Comparison of ENCODE assay signal across 8 cellular contexts in genomic region chr4:156169011-156169410, GRCh38.
DNase-seq lines count a peak whose midpoint lies in the region; ATAC-seq and TF ChIP-seq lines count a peak whose summit lies in the region.

No MANE protein-coding gene starts in this region.

- intact Hi-C loops in transverse colon (cut with DNase I; ENCODE audit: low total_unique reads): no loop called here
- intact Hi-C loops in activated naive CD4-positive, alpha-beta T cell treated with anti-CD3 and anti-CD28 coated beads for 36 hours (cut with micrococcal nuclease): no loop called here

- H3K9me3 ChIP-seq in MM.1S (replicated peaks; ENCODE audit: insufficient read depth, low read length): no peaks in the 10 kb centered on the region
- H3K9me3 ChIP-seq in transverse colon: no peaks in the 10 kb centered on the region

- no peak for TF ChIP-seq POLR2A in transverse colon (IDR thresholded peaks at IDR 0.05)

- ATAC-seq in GM19372 (IDR thresholded peaks at IDR 0.05; ENCODE audit: low read depth, unreplicated experiment): peak; percentile 56

- no peak overlapping the region for H3K4me2 ChIP-seq in MM.1S (ENCODE audit: low read depth, low read length)

- peak; percentile 22 for DNase-seq in COLO668 (lab: John Stamatoyannopoulos, UW; ENCODE audit: unreplicated experiment)
- DNase-seq in MM.1S: peak; percentile 22
- DNase-seq in hepatic stellate cell (ENCODE audit: low spot score): peak; percentile 26
- no peak for DNase-seq in transverse colon
- no peak for DNase-seq in activated naive CD4-positive, alpha-beta T cell treated with anti-CD3 and anti-CD28 coated beads for 36 hours
- DNase-seq in activated CD4-positive, alpha-beta T cell treated with anti-CD3 and anti-CD28 coated beads, Interleukin-2, amount 50 U/mL, for 4 hours: no peak

- H3K4me1 Mint-ChIP-seq in activated naive CD4-positive, alpha-beta T cell treated with anti-CD3 and anti-CD28 coated beads for 36 hours (ENCODE audit: low read depth): no peaks in the 10 kb centered on the region

- WGBS in transverse colon (ENCODE audit: low coverage in 1 of 2), 2 donors: 53 to 80% methylated on average over 1 to 3 of the region's 3 CpGs

- no peak overlapping the region for H3K4me3 Mint-ChIP-seq in activated naive CD4-positive, alpha-beta T cell treated with anti-CD3 and anti-CD28 coated beads for 36 hours

- H3K36me3 ChIP-seq in MM.1S (replicated peaks; ENCODE audit: insufficient read depth, low read length) (no peaks in the 10 kb centered on the region), transverse colon (no peaks in the 10 kb centered on the region)

- no peak overlapping the region for H3K27ac Mint-ChIP-seq in activated naive CD4-positive, alpha-beta T cell treated with anti-CD3 and anti-CD28 coated beads for 36 hours

- H3K4me3 ChIP-seq in MM.1S (ENCODE audit: low read length) (no peak overlapping the region), transverse colon (no peak overlapping the region)

- H3K27ac ChIP-seq in MM.1S (ENCODE audit: low read length) (no peak overlapping the region), VCaP (no peak overlapping the region), transverse colon (no peak overlapping the region)

- H3K4me1 ChIP-seq in MM.1S (ENCODE audit: low read length): no peaks in the 10 kb centered on the region
- no peaks in the 10 kb centered on the region for H3K4me1 ChIP-seq in transverse colon

- H3F3A ChIP-seq in MM.1S (ENCODE audit: insufficient read depth, low read length): no peaks in the 10 kb centered on the region

- no peak overlapping the region for H3K9ac ChIP-seq in MM.1S (ENCODE audit: low read length)

- no peaks in the 10 kb centered on the region for H3K79me2 ChIP-seq in MM.1S (ENCODE audit: low read length)

- in situ Hi-C loops in transverse colon (cut with MboI; ENCODE audit: low pct_ligation_motif_present in 1 of 4, low pct_unique_long_range_greater_than_20kb in 1 of 4, low sequenced_read_pairs in 3 of 4): no loop called here

- H3K36me3 Mint-ChIP-seq in activated naive CD4-positive, alpha-beta T cell treated with anti-CD3 and anti-CD28 coated beads for 36 hours (ENCODE audit: low read depth): no peaks in the 10 kb centered on the region

- H3K9me3 Mint-ChIP-seq in activated naive CD4-positive, alpha-beta T cell treated with anti-CD3 and anti-CD28 coated beads for 36 hours: peaks cover 3% of the 10 kb centered on the region

- peak; percentile 62 for TF ChIP-seq CTCF in MM.1S (IDR thresholded peaks at IDR 0.05; ENCODE audit: low read length)
- TF ChIP-seq CTCF in VCaP (conservative IDR thresholded peaks at IDR 0.05): peak; percentile 46
- peak in 4 of 5 experiments; percentile 20 to 28 (median 24) for TF ChIP-seq CTCF in transverse colon (IDR thresholded peaks at IDR 0.05)

- H3K27me3 ChIP-seq in MM.1S (replicated peaks; ENCODE audit: insufficient read depth, low read length) (no peaks in the 10 kb centered on the region), transverse colon (no peaks in the 10 kb centered on the region)

- H2AFZ ChIP-seq in MM.1S (ENCODE audit: low read length): 0 out of 2 replicates have a peak overlapping the region, but pooled peaks have one; percentile 19

- TF ChIP-seq EP300 in transverse colon (IDR thresholded peaks at IDR 0.05; ENCODE audit: low read depth): no peak

- CTCF ChIA-PET in activated naive CD4-positive, alpha-beta T cell treated with anti-CD3 and anti-CD28 coated beads for 36 hours (lab: Charles Lee): interaction anchor here (0.6 kb wide), 1 partner anchor 1025 kb away, joined by 3 read pairs; no protein-coding TSS in a partner anchor

- H3K9me2 ChIP-seq in MM.1S (replicated peaks; ENCODE audit: insufficient read depth, low read length): no peaks in the 10 kb centered on the region

- H3K27me3 Mint-ChIP-seq in activated naive CD4-positive, alpha-beta T cell treated with anti-CD3 and anti-CD28 coated beads for 36 hours (ENCODE audit: low read depth): no peaks in the 10 kb centered on the region

- no peaks in the 10 kb centered on the region for H4K20me1 ChIP-seq in MM.1S (ENCODE audit: insufficient read depth, low read length)

Comparison
In these comparisons a context has a peak if more than half of its experiments do, and no peak if none do; other contexts are left out.
1. DNase-seq: peak in COLO668 (single experiment), MM.1S (single experiment) and hepatic stellate cell (single experiment); none in transverse colon (single experiment), activated naive CD4-positive, alpha-beta T cell treated with anti-CD3 and anti-CD28 coated beads for 36 hours (single experiment) and activated CD4-positive, alpha-beta T cell treated with anti-CD3 and anti-CD28 coated beads, Interleukin-2, amount 50 U/mL, for 4 hours (0 of 2).
2. Peak in every context shown above with its lines, with median percentiles within 50 percentile points of each other: CTCF ChIP-seq.